In genomic region chr2:156110890-156111289, GRCh38 we compare ENCODE assay signal across 8 cellular contexts.
DNase-seq lines count a peak whose midpoint lies in the region; ATAC-seq and TF ChIP-seq lines count a peak whose summit lies in the region.

No MANE protein-coding gene starts in this region.

- DNase-seq in activated T-cell treated with anti-CD3 and anti-CD28 coated beads for 48 hours (ENCODE audit: low read depth) (peak; percentile 0), MV-4-11 (lab: John Stamatoyannopoulos, UW) (peak; percentile 81), endothelial cell (ENCODE audit: low spot score) (peak; percentile 51), G401 (ENCODE audit: low spot score) (no peak), midbrain (lab: John Stamatoyannopoulos, UW) (no peak), HK-2 (ENCODE audit: unreplicated experiment) (no peak)
- no peak for DNase-seq in activated T-cell treated with anti-CD3 and anti-CD28 coated beads, Interleukin-2, amount 50 U/mL, for 24 hours

- H3K4me1 Mint-ChIP-seq in activated T-cell treated with anti-CD3 and anti-CD28 coated beads, Interleukin-2, amount 50 U/mL, for 24 hours (ENCODE audit: low read depth), result no peaks in the 10 kb centered on the region
- H3K4me1 Mint-ChIP-seq in endothelial cell (ENCODE audit: unreplicated experiment), result no peaks in the 10 kb centered on the region

- H3K9me3 Mint-ChIP-seq in activated T-cell treated with anti-CD3 and anti-CD28 coated beads, Interleukin-2, amount 50 U/mL, for 24 hours, result no peaks in the 10 kb centered on the region
- H3K9me3 Mint-ChIP-seq in endothelial cell (ENCODE audit: unreplicated experiment), result no peaks in the 10 kb centered on the region

- in situ Hi-C loops in G401 (cut with HindIII; ENCODE audit: low sequenced_read_pairs), result no loop called here

- H3K27me3 Mint-ChIP-seq in activated T-cell treated with anti-CD3 and anti-CD28 coated beads, Interleukin-2, amount 50 U/mL, for 24 hours, result peaks cover 3% of the 10 kb centered on the region
- no peaks in the 10 kb centered on the region for H3K27me3 Mint-ChIP-seq in endothelial cell (ENCODE audit: unreplicated experiment)

- no peak overlapping the region for H3K4me3 Mint-ChIP-seq in activated T-cell treated with anti-CD3 and anti-CD28 coated beads, Interleukin-2, amount 50 U/mL, for 24 hours
- H3K4me3 Mint-ChIP-seq in endothelial cell (ENCODE audit: unreplicated experiment), result no peak overlapping the region

- H3K27ac Mint-ChIP-seq in activated T-cell treated with anti-CD3 and anti-CD28 coated beads, Interleukin-2, amount 50 U/mL, for 24 hours, result no peak overlapping the region
- H3K27ac Mint-ChIP-seq in endothelial cell (ENCODE audit: unreplicated experiment), result no peak overlapping the region

- peak; percentile 100 for ATAC-seq in HG02759 (IDR thresholded peaks at IDR 0.05; ENCODE audit: unreplicated experiment)

- TF ChIP-seq CTCF in endothelial cell (IDR thresholded peaks at IDR 0.05; ENCODE audit: unreplicated experiment), result no peak

- H3K36me3 Mint-ChIP-seq in activated T-cell treated with anti-CD3 and anti-CD28 coated beads, Interleukin-2, amount 50 U/mL, for 24 hours (ENCODE audit: low read depth), result no peaks in the 10 kb centered on the region
- no peaks in the 10 kb centered on the region for H3K36me3 Mint-ChIP-seq in endothelial cell (ENCODE audit: low read depth, unreplicated experiment)

Comparison
In these comparisons a context has a peak if more than half of its experiments do, and no peak if none do; other contexts are left out.
1. DNase-seq: peak in activated T-cell treated with anti-CD3 and anti-CD28 coated beads for 48 hours (single experiment), MV-4-11 (single experiment) and endothelial cell (single experiment); none in activated T-cell treated with anti-CD3 and anti-CD28 coated beads, Interleukin-2, amount 50 U/mL, for 24 hours (single experiment), G401 (single experiment), midbrain (single experiment) and HK-2 (single experiment).